Comparison of ENCODE assay signal across 18 cellular contexts in the genomic region with DNA sequence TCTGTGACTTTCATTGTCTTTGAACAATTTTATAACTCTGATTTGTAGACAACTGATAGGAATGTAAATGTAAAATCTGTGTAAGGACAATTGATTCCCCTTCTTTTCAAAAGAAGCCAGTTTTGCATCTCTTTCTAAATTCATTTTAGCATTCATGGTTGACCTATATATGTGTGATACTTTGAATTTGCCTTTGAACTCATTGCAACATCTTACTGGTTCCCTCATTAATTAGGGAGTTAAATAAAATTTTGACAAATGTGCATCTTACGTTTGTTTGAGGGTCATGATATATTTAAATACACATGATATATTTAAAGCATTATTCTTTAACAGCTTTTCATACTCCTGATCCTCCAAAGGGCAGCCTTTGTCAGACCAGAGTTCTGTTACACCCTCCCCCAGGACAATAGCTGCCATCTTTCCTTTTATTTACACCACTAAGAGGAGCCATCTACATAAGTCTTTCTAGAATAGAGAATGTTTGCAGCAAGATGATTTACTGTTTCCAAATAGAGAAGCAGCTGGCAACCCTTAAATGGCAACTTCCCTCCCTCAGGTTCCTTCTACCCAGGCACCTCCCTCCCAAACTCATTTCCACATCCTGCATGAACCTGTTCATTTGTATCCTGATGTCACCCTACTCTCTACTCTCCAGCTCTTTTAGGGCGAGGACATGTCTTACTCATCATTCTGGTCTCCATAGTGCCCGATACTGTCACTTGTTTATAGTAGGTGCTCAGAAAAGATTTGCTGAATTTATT. TPM values are rescaled to one million over a fixed set of nuclear protein-coding genes. Genes with fewer than 3 reads are reported as not detected.
DNase-seq lines count a peak whose midpoint lies in the region; ATAC-seq, FAIRE-seq and TF ChIP-seq lines count a peak whose summit lies in the region.
"Had no signal": no experiment of that assay in that cellular context is flagged by ENCODE, and none has a peak within 500 bp of the region (broad histone marks: within the 10 kb centered on the region; RNA-seq: fewer than 3 reads in every experiment).

No MANE protein-coding gene starts in this region.

- no peak for DNase-seq in activated naive CD4-positive, alpha-beta T cell treated with anti-CD3 and anti-CD28 coated beads, Interleukin-2, amount 50 U/mL, for 72 hours (ENCODE audit: low spot score in 2 of 2)
- no peak for DNase-seq in activated naive CD4-positive, alpha-beta T cell treated with anti-CD3 and anti-CD28 coated beads, Interleukin-2, amount 10 ng/mL, durations not matched to agents 7 days and 5 days
- peak; percentile 8 for DNase-seq in NCI-H510A (lab: John Stamatoyannopoulos, UW)
- peak; percentile 50 for DNase-seq in bronchial epithelial cell (ENCODE audit: low read depth)
- DNase-seq in suprapubic skin (ENCODE audit: low spot score in 2 of 2), result no peak
- DNase-seq in A673 (ENCODE audit: low spot score), result no peak
- no peak for DNase-seq in Caco-2
- no peak for DNase-seq in sigmoid colon
- DNase-seq: activated CD4-positive, alpha-beta T cell treated with anti-CD3 and anti-CD28 coated beads, Interleukin-2, amount 10 ng/mL, durations not matched to agents 7 days and 5 days; activated T-cell treated with anti-CD3 and anti-CD28 coated beads, Interleukin-2, amount 50 U/mL, for 48 hours; amygdala; H9; left cardiac atrium; NCI-H345 had no signal

- POLR2A ChIA-PET in A673 (lab: Charles Lee; ENCODE audit: low non-redundant PET) (no interaction called here), Caco-2 (lab: Charles Lee) (no interaction called here)

- no peaks in the 10 kb centered on the region for H3K27me3 ChIP-seq in bronchial epithelial cell (ENCODE audit: control insufficient read depth, insufficient read depth, low read length)
- no peaks in the 10 kb centered on the region for H3K27me3 ChIP-seq in suprapubic skin
- no peaks in the 10 kb centered on the region for H3K27me3 ChIP-seq in A673 (replicated peaks; ENCODE audit: insufficient read depth, low read depth, low read length, poor library complexity)
- no peaks in the 10 kb centered on the region for H3K27me3 ChIP-seq in Caco-2 (replicated peaks; ENCODE audit: control insufficient read depth, insufficient read depth, low read length)
- no peaks in the 10 kb centered on the region for H3K27me3 ChIP-seq in sigmoid colon
- H3K27me3 ChIP-seq: hepatocyte had no signal

- H3K27ac ChIP-seq in suprapubic skin (peak overlapping the region; percentile 14), A673 (ENCODE audit: low read depth, low read length, poor library complexity, severe bottlenecking) (no peak overlapping the region), sigmoid colon (no peak overlapping the region)
- H3K27ac ChIP-seq: hepatocyte, prostate gland had no signal

- intact Hi-C loops in A673 (cut with micrococcal nuclease; ENCODE audit: unreplicated experiment) (no loop called here), Caco-2 (cut with micrococcal nuclease; ENCODE audit: unreplicated experiment) (loop anchor here (5.0 kb wide), 1 partner anchor 106 kb away; no protein-coding TSS in a partner anchor), sigmoid colon (cut with DNase I) (no loop called here)

- BruUV-seq in A673 (replicated peaks; lab: Mats Ljungman, UMichigan) (no TSS peak), Caco-2 (replicated peaks; lab: Mats Ljungman, UMichigan) (no TSS peak)

- H3K4me3 Mint-ChIP-seq in activated naive CD4-positive, alpha-beta T cell treated with anti-CD3 and anti-CD28 coated beads, Interleukin-2, amount 10 ng/mL, durations not matched to agents 7 days and 5 days, result no peak overlapping the region
- H3K4me3 Mint-ChIP-seq in Caco-2 (ENCODE audit: unreplicated experiment), result no peak overlapping the region
- H3K4me3 Mint-ChIP-seq: activated CD4-positive, alpha-beta T cell treated with anti-CD3 and anti-CD28 coated beads, Interleukin-2, amount 10 ng/mL, durations not matched to agents 7 days and 5 days; H9; T-helper 2 cell treated with Interferon-gamma antibody and Interleukin-4, amounts not matched to agents 5 μg/mL and 100 μg/mL, for 36 hours had no signal

- H3K36me3 ChIP-seq in bronchial epithelial cell (ENCODE audit: control insufficient read depth, insufficient read depth, low read length) (no peaks in the 10 kb centered on the region), suprapubic skin (no peaks in the 10 kb centered on the region), A673 (ENCODE audit: insufficient read depth, low read length, poor library complexity, severe bottlenecking) (no peaks in the 10 kb centered on the region), Caco-2 (ENCODE audit: control insufficient read depth, insufficient read depth, low read length) (no peaks in the 10 kb centered on the region), sigmoid colon (no peaks in the 10 kb centered on the region)
- H3K36me3 ChIP-seq: prostate gland had no signal

- no peak for FAIRE-seq in bronchial epithelial cell (lab: Jason Lieb, UNC)
- FAIRE-seq: colon had no signal

- no peak for TF ChIP-seq EP300 in suprapubic skin (IDR thresholded peaks at IDR 0.05)
- no peak for TF ChIP-seq EP300 in sigmoid colon (IDR thresholded peaks at IDR 0.05)

- H3K4me1 Mint-ChIP-seq in activated naive CD4-positive, alpha-beta T cell treated with anti-CD3 and anti-CD28 coated beads, Interleukin-2, amount 10 ng/mL, durations not matched to agents 7 days and 5 days, result no peaks in the 10 kb centered on the region
- H3K4me1 Mint-ChIP-seq in Caco-2 (ENCODE audit: low read depth, unreplicated experiment), result peaks cover 24% of the 10 kb centered on the region

- peaks cover 39% of the 10 kb centered on the region for H3K4me1 ChIP-seq in suprapubic skin
- H3K4me1 ChIP-seq in A673 (ENCODE audit: insufficient read depth, low read length, poor library complexity, severe bottlenecking), result no peaks in the 10 kb centered on the region
- peaks cover 33% of the 10 kb centered on the region for H3K4me1 ChIP-seq in Caco-2
- no peaks in the 10 kb centered on the region for H3K4me1 ChIP-seq in sigmoid colon
- H3K4me1 ChIP-seq: prostate gland had no signal

- CTCF ChIA-PET in activated naive CD4-positive, alpha-beta T cell treated with anti-CD3 and anti-CD28 coated beads, Interleukin-2, amount 10 ng/mL, durations not matched to agents 7 days and 5 days (lab: Charles Lee), result no interaction called here
- CTCF ChIA-PET in A673 (lab: Charles Lee), result no interaction called here
- CTCF ChIA-PET in Caco-2 (lab: Charles Lee), result no interaction called here

- no peak for TF ChIP-seq POLR2A in suprapubic skin (IDR thresholded peaks at IDR 0.05)
- TF ChIP-seq POLR2A in sigmoid colon (IDR thresholded peaks at IDR 0.05), result no peak

- H3K9me3 ChIP-seq in suprapubic skin (no peaks in the 10 kb centered on the region), A673 (ENCODE audit: low read depth, low read length, poor library complexity, severe bottlenecking) (no peaks in the 10 kb centered on the region), Caco-2 (no peaks in the 10 kb centered on the region), sigmoid colon (no peaks in the 10 kb centered on the region)
- H3K9me3 ChIP-seq: prostate gland had no signal

- peak; percentile 37 to 39 for ATAC-seq in activated naive CD4-positive, alpha-beta T cell treated with anti-CD3 and anti-CD28 coated beads, Interleukin-2, amount 50 U/mL, for 72 hours
- ATAC-seq: left cardiac atrium had no signal

- no peak overlapping the region for H3K27ac Mint-ChIP-seq in activated naive CD4-positive, alpha-beta T cell treated with anti-CD3 and anti-CD28 coated beads, Interleukin-2, amount 50 U/mL, for 72 hours
- no peak overlapping the region for H3K27ac Mint-ChIP-seq in activated naive CD4-positive, alpha-beta T cell treated with anti-CD3 and anti-CD28 coated beads, Interleukin-2, amount 10 ng/mL, durations not matched to agents 7 days and 5 days
- no peak overlapping the region for H3K27ac Mint-ChIP-seq in Caco-2 (ENCODE audit: unreplicated experiment)
- H3K27ac Mint-ChIP-seq: activated CD4-positive, alpha-beta T cell treated with anti-CD3 and anti-CD28 coated beads, Interleukin-2, amount 10 ng/mL, durations not matched to agents 7 days and 5 days; T-helper 2 cell treated with Interferon-gamma antibody and Interleukin-4, amounts not matched to agents 5 μg/mL and 100 μg/mL, for 36 hours had no signal

- H3K27me3 Mint-ChIP-seq in activated naive CD4-positive, alpha-beta T cell treated with anti-CD3 and anti-CD28 coated beads, Interleukin-2, amount 10 ng/mL, durations not matched to agents 7 days and 5 days, result peaks cover 12% of the 10 kb centered on the region
- no peaks in the 10 kb centered on the region for H3K27me3 Mint-ChIP-seq in Caco-2 (ENCODE audit: insufficient read depth, unreplicated experiment)

- WGBS in suprapubic skin, result 63% methylated on average over 3 of the region's 3 CpGs
- WGBS in sigmoid colon, 2 donors, result 88 to 90% methylated on average over 3 of the region's 3 CpGs

- TF ChIP-seq CTCF in bronchial epithelial cell (IDR thresholded peaks at IDR 0.05; ENCODE audit: insufficient read depth, low read length, severe bottlenecking), result no peak
- no peak for TF ChIP-seq CTCF in suprapubic skin (IDR thresholded peaks at IDR 0.05)
- no peak for TF ChIP-seq CTCF in A673 (conservative IDR thresholded peaks at IDR 0.05; ENCODE audit: low read depth, low read length)
- no peak for TF ChIP-seq CTCF in Caco-2 (IDR thresholded peaks at IDR 0.05; ENCODE audit: insufficient read depth in 1 of 2, low read depth in 1 of 2, low read length in 1 of 2, severe bottlenecking in 1 of 2, unreplicated experiment in 1 of 2)
- no peak for TF ChIP-seq CTCF in sigmoid colon (IDR thresholded peaks at IDR 0.05)

- no peaks in the 10 kb centered on the region for H3K36me3 Mint-ChIP-seq in activated naive CD4-positive, alpha-beta T cell treated with anti-CD3 and anti-CD28 coated beads, Interleukin-2, amount 50 U/mL, for 72 hours
- H3K36me3 Mint-ChIP-seq in activated naive CD4-positive, alpha-beta T cell treated with anti-CD3 and anti-CD28 coated beads, Interleukin-2, amount 10 ng/mL, durations not matched to agents 7 days and 5 days, result no peaks in the 10 kb centered on the region
- H3K36me3 Mint-ChIP-seq in Caco-2 (ENCODE audit: insufficient read depth, unreplicated experiment), result no peaks in the 10 kb centered on the region

- H3K4me3 ChIP-seq in bronchial epithelial cell (ENCODE audit: low read depth, low read length) (no peak overlapping the region), suprapubic skin (no peak overlapping the region), A673 (ENCODE audit: low read depth, low read length, poor library complexity, severe bottlenecking) (no peak overlapping the region), Caco-2 (ENCODE audit: low read depth, low read length) (no peak overlapping the region), sigmoid colon (no peak overlapping the region)
- H3K4me3 ChIP-seq: hepatocyte, prostate gland had no signal

- H3K9me3 Mint-ChIP-seq in activated naive CD4-positive, alpha-beta T cell treated with anti-CD3 and anti-CD28 coated beads, Interleukin-2, amount 50 U/mL, for 72 hours, result no peaks in the 10 kb centered on the region
- H3K9me3 Mint-ChIP-seq in activated naive CD4-positive, alpha-beta T cell treated with anti-CD3 and anti-CD28 coated beads, Interleukin-2, amount 10 ng/mL, durations not matched to agents 7 days and 5 days, result no peaks in the 10 kb centered on the region
- H3K9me3 Mint-ChIP-seq in Caco-2 (ENCODE audit: unreplicated experiment), result no peaks in the 10 kb centered on the region
- H3K9me3 Mint-ChIP-seq: activated CD4-positive, alpha-beta T cell treated with anti-CD3 and anti-CD28 coated beads, Interleukin-2, amount 10 ng/mL, durations not matched to agents 7 days and 5 days; H9; T-helper 2 cell treated with Interferon-gamma antibody and Interleukin-4, amounts not matched to agents 5 μg/mL and 100 μg/mL, for 36 hours had no signal

RNA-seq across cellular contexts. Expression of a gene that starts 40.2 kb away (rescaled TPM):
- total RNA-seq in activated naive CD4-positive, alpha-beta T cell treated with anti-CD3 and anti-CD28 coated beads, Interleukin-2, amount 50 U/mL, for 72 hours, result 10 to 100 TPM; 17.2 to 19.3 TPM
- 21.4 and 23.2 TPM in 2 replicates for total RNA-seq in bronchial epithelial cell
- total RNA-seq in suprapubic skin, result 100 to 1,000 TPM in 3 of 4 donors, 10 to 100 TPM in 1; 95.2 to 172 (median 110) TPM
- total RNA-seq in A673 (2021), result 26.7 and 33.7 TPM in 2 replicates
- 49.2 and 56.0 TPM in 2 replicates for total RNA-seq in Caco-2 (2022)
- total RNA-seq in sigmoid colon, result 10 to 100 TPM; 15.3 to 97.5 (median 22.0) TPM
- 100 to 1,000 TPM in 1 of 3 donors, 10 to 100 TPM in 2; 46.5 to 116 (median 81.1) TPM for polyA plus RNA-seq in sigmoid colon

RNA-seq across cellular contexts. Expression of a gene that starts 54.3 kb away (rescaled TPM):
- total RNA-seq in activated naive CD4-positive, alpha-beta T cell treated with anti-CD3 and anti-CD28 coated beads, Interleukin-2, amount 50 U/mL, for 72 hours, result 10 to 100 TPM; 46.2 to 76.0 TPM
- total RNA-seq in bronchial epithelial cell (11.8 and 20.2 TPM in 2 replicates), suprapubic skin (10 to 100 TPM; 17.4 to 28.5 (median 25.3) TPM), A673 (2021) (46.0 and 47.4 TPM in 2 replicates), Caco-2 (2022) (173 and 209 TPM in 2 replicates), sigmoid colon (1 to 10 TPM; 1.6 to 4.4 (median 3.1) TPM)
- polyA plus RNA-seq in sigmoid colon, result 100 to 1,000 TPM in 2 of 3 donors, 10 to 100 TPM in 1; 55.6 to 310 (median 230) TPM

Comparison
In these comparisons a context has a peak if more than half of its experiments do, and no peak if none do; other contexts are left out.
1. DNase-seq: peak in NCI-H510A (single experiment) and bronchial epithelial cell (single experiment); none in activated naive CD4-positive, alpha-beta T cell treated with anti-CD3 and anti-CD28 coated beads, Interleukin-2, amount 50 U/mL, for 72 hours (0 of 2), activated naive CD4-positive, alpha-beta T cell treated with anti-CD3 and anti-CD28 coated beads, Interleukin-2, amount 10 ng/mL, durations not matched to agents 7 days and 5 days (single experiment), suprapubic skin (0 of 2), A673 (single experiment), Caco-2 (0 of 2) and sigmoid colon (single experiment).